Comparison of ENCODE assay signal across 2 cellular contexts in the genomic region with DNA sequence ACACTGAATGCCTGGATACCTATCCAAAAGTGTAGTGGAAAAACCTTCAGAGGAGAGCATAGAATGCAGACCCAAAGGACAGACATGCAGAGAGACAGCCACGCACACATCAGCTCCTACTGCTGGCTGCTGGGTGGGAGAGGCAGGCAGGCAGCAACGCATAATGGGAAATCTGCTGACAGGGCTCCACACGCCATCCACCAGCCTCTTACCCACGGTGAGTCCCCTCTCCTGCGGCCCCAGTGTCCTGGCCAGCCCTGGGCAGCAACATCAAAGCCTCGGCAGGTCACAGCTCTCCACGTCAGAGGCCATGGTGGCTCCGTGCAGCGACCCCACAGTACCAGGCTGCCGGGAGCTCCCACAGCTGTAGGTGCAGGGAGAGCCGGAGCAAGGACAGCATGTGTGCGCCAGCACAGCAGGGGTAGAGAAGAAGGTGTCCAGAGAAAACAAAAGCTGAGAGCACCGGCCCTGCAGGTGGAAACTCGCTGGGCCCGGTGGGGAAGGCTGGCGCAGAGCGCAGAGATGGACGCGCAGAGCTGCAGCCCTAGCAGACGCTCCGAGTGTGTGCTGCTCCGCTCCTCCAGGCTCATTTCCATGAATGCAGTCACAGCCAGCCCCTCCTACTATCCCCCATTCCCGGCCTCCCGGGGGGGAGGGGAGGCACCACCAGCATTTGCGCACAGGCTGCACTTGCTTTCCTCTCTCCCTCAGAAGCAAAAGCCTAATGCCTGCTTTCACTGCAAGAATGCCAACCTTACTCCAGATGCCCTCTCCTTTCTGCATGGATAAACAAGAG.
TF ChIP-seq lines count a peak whose summit lies in the region.

No MANE protein-coding gene starts in this region.

TF ChIP-seq in A549, 52 proteins besides CTCF, POLR2A, EP300 and RAD21:
- TF ChIP-seq, protein P1, sequence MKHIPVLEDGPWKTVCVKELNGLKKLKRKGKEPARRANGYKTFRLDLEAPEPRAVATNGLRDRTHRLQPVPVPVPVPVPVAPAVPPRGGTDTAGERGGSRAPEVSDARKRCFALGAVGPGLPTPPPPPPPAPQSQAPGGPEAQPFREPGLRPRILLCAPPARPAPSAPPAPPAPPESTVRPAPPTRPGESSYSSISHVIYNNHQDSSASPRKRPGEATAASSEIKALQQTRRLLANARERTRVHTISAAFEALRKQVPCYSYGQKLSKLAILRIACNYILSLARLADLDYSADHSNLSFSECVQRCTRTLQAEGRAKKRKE (CRISPR knock-in tag; IDR thresholded peaks at IDR 0.05; ENCODE audit: low read depth) = no peak
- peak; percentile 15 for TF ChIP-seq MAFK (IDR thresholded peaks at IDR 0.05; ENCODE audit: partially characterized antibody)

TF ChIP-seq in IMR-90, 13 proteins besides CTCF, POLR2A, EP300 and RAD21:
- no peak for TF ChIP-seq NFE2L2 (IDR thresholded peaks at IDR 0.05; ENCODE audit: low read depth, low read length)
- TF ChIP-seq BHLHE40 (IDR thresholded peaks at IDR 0.05; ENCODE audit: low read depth, low read length) = no peak
- TF ChIP-seq CEBPB (IDR thresholded peaks at IDR 0.05; ENCODE audit: low read depth, low read length) = no peak
- peak; percentile 30; the same call in 1 of the 2 replicates for TF ChIP-seq MAZ (IDR thresholded peaks at IDR 0.05; ENCODE audit: borderline replicate concordance, low read depth, low read length)
